Comparison of ENCODE assay signal across 22 cellular contexts in genomic region chr2:176504431-176504830, GRCh38.
"Had no signal": no experiment of that assay in that cellular context is flagged by ENCODE, and none has a peak within 500 bp of the region (broad histone marks: within the 10 kb centered on the region; RNA-seq: fewer than 3 reads in every experiment).

No MANE protein-coding gene starts in this region.

- H3K27ac Mint-ChIP-seq: activated CD4-positive, alpha-beta T cell treated with anti-CD3 and anti-CD28 coated beads, Interleukin-2, amount 10 ng/mL, durations not matched to agents 7 days and 5 days; activated CD8-positive, alpha-beta memory T cell treated with anti-CD3 and anti-CD28 coated beads, Interleukin-2, amount 10 ng/mL, durations not matched to agents 7 days and 5 days; activated CD8-positive, alpha-beta T cell treated with anti-CD3 and anti-CD28 coated beads for 36 hours; activated naive CD8-positive, alpha-beta T cell had no signal

- DNase-seq: activated CD4-positive, alpha-beta T cell treated with anti-CD3 and anti-CD28 coated beads, Interleukin-2, amount 10 ng/mL, durations not matched to agents 7 days and 5 days; activated CD4-positive, CD25-positive, alpha-beta regulatory T cell treated with anti-CD3 and anti-CD28 coated beads, Interleukin-2, amount 50 U/mL, for 72 hours; activated CD8-positive, alpha-beta memory T cell treated with anti-CD3 and anti-CD28 coated beads, Interleukin-2, amount 10 ng/mL, durations not matched to agents 7 days and 5 days; activated CD8-positive, alpha-beta T cell treated with anti-CD3 and anti-CD28 coated beads for 36 hours; activated gamma-delta T cell treated with Interleukin-2 at 50 U/mL for 16 hours; activated T-cell treated with anti-CD3 and anti-CD28 coated beads for 4 hours; adrenal gland; effector memory CD4-positive, alpha-beta T cell; hippocampal formation; kidney glomerular epithelial cell; mesendoderm; occipital lobe; posterior cingulate gyrus; stimulated activated CD4-positive, alpha-beta T cell treated with anti-CD3 and anti-CD28 coated beads, Interleukin-4, amount 100 ng/mL, for 4 hours; stimulated activated naive CD8-positive, alpha-beta T cell treated with anti-CD3 and anti-CD28 coated beads, Interleukin-15, Interleukin-2, amounts not matched to agents 100 U/mL and 50 U/mL, for 24 hours; T-helper 1 cell; upper lobe of left lung; WERI-Rb-1 had no signal

- H3K9me3 ChIP-seq: adrenal gland, mucosa of descending colon, upper lobe of left lung had no signal

- H3K9me3 Mint-ChIP-seq: activated CD4-positive, alpha-beta T cell treated with anti-CD3 and anti-CD28 coated beads, Interleukin-2, amount 10 ng/mL, durations not matched to agents 7 days and 5 days; activated CD8-positive, alpha-beta T cell treated with anti-CD3 and anti-CD28 coated beads for 36 hours; central memory CD8-positive, alpha-beta T cell; neural crest cell had no signal

- H3K4me1 Mint-ChIP-seq: neural crest cell had no signal

- H3K4me1 ChIP-seq: adrenal gland, upper lobe of left lung had no signal

- H3K4me3 ChIP-seq: adrenal gland, mucosa of descending colon, upper lobe of left lung had no signal

- H3K36me3 ChIP-seq: adrenal gland, upper lobe of left lung, WERI-Rb-1 had no signal

- H3K36me3 Mint-ChIP-seq: activated CD8-positive, alpha-beta memory T cell treated with anti-CD3 and anti-CD28 coated beads, Interleukin-2, amount 10 ng/mL, durations not matched to agents 7 days and 5 days; activated naive CD8-positive, alpha-beta T cell had no signal

- H3K4me3 Mint-ChIP-seq: activated CD4-positive, alpha-beta T cell treated with anti-CD3 and anti-CD28 coated beads, Interleukin-2, amount 10 ng/mL, durations not matched to agents 7 days and 5 days; activated CD8-positive, alpha-beta memory T cell treated with anti-CD3 and anti-CD28 coated beads, Interleukin-2, amount 10 ng/mL, durations not matched to agents 7 days and 5 days; activated CD8-positive, alpha-beta T cell treated with anti-CD3 and anti-CD28 coated beads for 36 hours; activated naive CD8-positive, alpha-beta T cell; central memory CD8-positive, alpha-beta T cell; neural crest cell had no signal

- H3K27me3 ChIP-seq: adrenal gland, upper lobe of left lung had no signal
